Comparison of ENCODE assay signal across 8 cellular contexts in the genomic region with DNA sequence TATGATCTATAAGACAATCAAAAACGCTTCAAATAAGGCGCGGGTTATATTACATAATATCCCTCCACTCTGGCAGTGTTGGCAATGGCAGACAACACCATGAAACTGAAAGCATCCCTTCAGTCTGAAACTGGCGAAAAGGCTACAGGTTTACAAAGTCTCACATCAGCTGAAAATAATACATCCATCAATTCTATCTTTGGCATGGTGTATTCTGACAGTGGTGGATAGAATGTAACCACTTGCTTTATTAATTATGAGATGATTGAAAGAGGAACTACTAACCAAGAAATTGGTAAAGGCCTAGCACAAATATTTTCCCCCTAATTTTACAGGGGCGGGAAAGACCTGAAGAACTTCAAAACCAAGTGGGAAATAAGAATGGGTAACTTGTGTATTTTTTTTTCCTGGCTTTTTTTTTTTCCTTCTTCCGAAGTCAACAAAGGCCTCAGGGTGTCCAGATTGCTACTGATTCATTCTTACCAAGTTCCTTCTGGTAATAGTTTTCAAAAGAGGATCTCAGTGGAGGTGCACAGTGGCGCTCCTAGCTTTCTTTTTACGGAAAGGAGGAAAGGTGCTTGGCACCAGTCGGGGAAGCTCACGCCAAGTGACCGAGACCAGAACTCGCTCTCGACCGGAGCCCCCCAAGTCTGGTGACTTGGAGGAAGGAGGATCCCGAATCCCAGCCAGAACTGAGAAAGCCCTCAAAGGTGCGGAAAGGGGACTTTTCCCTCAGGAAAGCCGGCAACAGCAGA. TPM values are rescaled to one million over a fixed set of nuclear protein-coding genes. Genes with fewer than 3 reads are reported as not detected.
DNase-seq lines count a peak whose midpoint lies in the region; ATAC-seq and TF ChIP-seq lines count a peak whose summit lies in the region.

No MANE protein-coding gene starts in this region.

- H3K27ac ChIP-seq in MM.1S (ENCODE audit: low read length) (peak overlapping the region; percentile 79), smooth muscle cell (ENCODE audit: low read depth) (peak overlapping the region; percentile 83)

- no peaks in the 10 kb centered on the region; the same call in 1 of the 2 replicates for H3K36me3 ChIP-seq in MM.1S (replicated peaks; ENCODE audit: insufficient read depth, low read length)
- H3K36me3 ChIP-seq in iPS-15b (ENCODE audit: control insufficient read depth, insufficient read depth, low read length) = no peaks in the 10 kb centered on the region
- H3K36me3 ChIP-seq in smooth muscle cell (ENCODE audit: low read depth) = no peaks in the 10 kb centered on the region

- H4K20me1 ChIP-seq in MM.1S (ENCODE audit: insufficient read depth, low read length) = no peaks in the 10 kb centered on the region
- peaks cover 15% of the 10 kb centered on the region for H4K20me1 ChIP-seq in smooth muscle cell (ENCODE audit: low read depth)

- H3K9me3 ChIP-seq in MM.1S (replicated peaks; ENCODE audit: insufficient read depth, low read length) = no peaks in the 10 kb centered on the region
- no peaks in the 10 kb centered on the region for H3K9me3 ChIP-seq in iPS-15b (ENCODE audit: control insufficient read depth, insufficient read depth, low read length)
- no peaks in the 10 kb centered on the region for H3K9me3 ChIP-seq in smooth muscle cell (replicated peaks; ENCODE audit: low read depth)

- H3K9ac ChIP-seq in MM.1S (ENCODE audit: low read length) = peak overlapping the region; percentile 82
- H3K9ac ChIP-seq in iPS-15b (ENCODE audit: low read depth, low read length) = peak overlapping the region; percentile 90
- H3K9ac ChIP-seq in smooth muscle cell (ENCODE audit: low read depth) = peak overlapping the region; percentile 97

- H3K4me1 ChIP-seq in MM.1S (ENCODE audit: low read length) (peaks cover 7% of the 10 kb centered on the region), iPS-15b (ENCODE audit: control insufficient read depth, insufficient read depth, low read length) (peaks cover 5% of the 10 kb centered on the region), smooth muscle cell (ENCODE audit: low read depth) (peaks cover 25% of the 10 kb centered on the region)

- H3K79me2 ChIP-seq in MM.1S (ENCODE audit: low read length) (peaks cover 65% of the 10 kb centered on the region), smooth muscle cell (ENCODE audit: low read depth) (peaks cover 67% of the 10 kb centered on the region)

- ATAC-seq in GM21515 (IDR thresholded peaks at IDR 0.05; ENCODE audit: unreplicated experiment) (peak; percentile 32), GM21423 (IDR thresholded peaks at IDR 0.05; ENCODE audit: unreplicated experiment) (no peak)

- H2AFZ ChIP-seq in MM.1S (ENCODE audit: low read length) (peak overlapping the region; percentile 62), smooth muscle cell (ENCODE audit: low read depth) (peak overlapping the region; percentile 34)

- H3K27me3 ChIP-seq in MM.1S (replicated peaks; ENCODE audit: insufficient read depth, low read length) (no peaks in the 10 kb centered on the region), iPS-15b (ENCODE audit: control insufficient read depth, insufficient read depth, low read length) (no peaks in the 10 kb centered on the region), smooth muscle cell (ENCODE audit: low read depth) (no peaks in the 10 kb centered on the region)

- no peaks in the 10 kb centered on the region for H3K9me2 ChIP-seq in MM.1S (replicated peaks; ENCODE audit: insufficient read depth, low read length)

- DNase-seq in DMS79 treated with DMSO at 0.1 percent for 48 hours (lab: John Stamatoyannopoulos, UW) (peak; percentile 17), DMS79 (lab: John Stamatoyannopoulos, UW) (no peak), MM.1S (peak; percentile 78), amniotic stem cell (lab: John Stamatoyannopoulos, UW) (peak; percentile 18), smooth muscle cell (lab: John Stamatoyannopoulos, UW; ENCODE audit: unreplicated experiment) (no peak)

- H3F3A ChIP-seq in MM.1S (ENCODE audit: insufficient read depth, low read length) = peaks cover 10% of the 10 kb centered on the region
- H3F3A ChIP-seq in smooth muscle cell (ENCODE audit: low read depth) = no peaks in the 10 kb centered on the region

- TF ChIP-seq CTCF in MM.1S (IDR thresholded peaks at IDR 0.05; ENCODE audit: low read length) = no peak
- TF ChIP-seq CTCF in smooth muscle cell (IDR thresholded peaks at IDR 0.05; ENCODE audit: borderline replicate concordance, insufficient read depth, poor library complexity, severe bottlenecking) = no peak

- 18% methylated on average over 16 of the region's 17 CpGs for WGBS in smooth muscle cell (ENCODE audit: low lambda C conversion rate)

- H3K4me3 ChIP-seq in MM.1S (ENCODE audit: low read length) (peak overlapping the region; percentile 87), iPS-15b (ENCODE audit: low read depth, low read length) (peak overlapping the region; percentile 90), smooth muscle cell (peak overlapping the region; percentile 94)

- H3K4me2 ChIP-seq in MM.1S (ENCODE audit: low read depth, low read length) = peak overlapping the region; percentile 49
- H3K4me2 ChIP-seq in smooth muscle cell = peak overlapping the region; percentile 84

RNA-seq across cellular contexts. Expression of a gene that starts 0.7 kb away (rescaled TPM):
- 252 and 271 TPM in 2 replicates for total RNA-seq in smooth muscle cell
- 15.7 and 17.0 TPM in 2 replicates for polyA plus RNA-seq in smooth muscle cell

RNA-seq across cellular contexts. Expression of a gene that starts 53.9 kb away (rescaled TPM):
- total RNA-seq in smooth muscle cell = 0.22 and 0.27 TPM in 2 replicates
- polyA plus RNA-seq in smooth muscle cell = not detected in 2 replicates

Comparison
In these comparisons a context has a peak if more than half of its experiments do, and no peak if none do; other contexts are left out.
1. DNase-seq: peak in DMS79 treated with DMSO at 0.1 percent for 48 hours (single experiment), MM.1S (single experiment) and amniotic stem cell (single experiment); none in DMS79 (single experiment) and smooth muscle cell (single experiment).
2. Peak in every context shown above with its lines, with median percentiles within 50 percentile points of each other: H3K4me3 ChIP-seq and H3K9ac ChIP-seq.